ENCODE assay signal across 1 cellular context in the genomic region with DNA sequence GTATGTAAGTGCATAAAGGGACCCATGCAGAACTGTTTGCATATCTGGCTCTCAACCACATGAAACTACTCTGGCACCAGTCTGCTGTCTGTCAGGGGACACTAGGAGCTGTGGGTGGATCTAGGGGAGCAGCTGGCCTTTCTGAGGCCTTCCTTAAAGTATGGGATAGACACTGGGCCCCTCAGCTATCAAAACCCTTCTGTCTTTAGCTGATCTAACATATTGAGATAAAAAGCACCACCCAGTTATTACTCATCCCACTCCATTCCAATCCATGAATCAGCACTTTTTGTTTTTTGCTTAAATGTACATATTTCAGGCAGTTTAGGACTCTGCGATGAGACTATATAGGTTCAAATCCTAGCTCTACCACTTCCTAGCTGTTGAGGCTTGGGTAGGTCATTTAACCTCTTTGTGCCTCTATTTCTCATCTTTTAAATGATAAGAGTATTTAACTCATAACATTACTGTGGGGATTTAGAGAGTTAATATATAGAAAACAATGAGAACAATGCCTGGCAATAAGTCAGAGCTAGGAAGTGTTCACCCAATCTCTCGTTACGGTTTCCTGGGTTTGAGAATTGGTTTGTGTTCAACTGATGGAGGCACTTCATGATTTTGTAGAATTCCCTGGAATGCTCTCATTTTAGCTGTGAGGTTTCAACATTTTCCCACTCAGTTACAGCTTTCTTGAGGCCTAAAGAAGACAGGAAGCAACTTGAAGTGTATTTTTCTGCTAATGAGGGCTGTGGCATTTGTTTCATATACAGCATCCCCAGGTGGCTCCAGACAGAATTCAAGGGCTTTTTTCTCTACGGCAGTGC.
TF ChIP-seq lines count a peak whose summit lies in the region.

No MANE protein-coding gene starts in this region.

TF ChIP-seq in K562, 482 proteins besides CTCF, POLR2A, EP300 and RAD21 (continued from another document and continues in another):
- TF ChIP-seq, protein P1, sequence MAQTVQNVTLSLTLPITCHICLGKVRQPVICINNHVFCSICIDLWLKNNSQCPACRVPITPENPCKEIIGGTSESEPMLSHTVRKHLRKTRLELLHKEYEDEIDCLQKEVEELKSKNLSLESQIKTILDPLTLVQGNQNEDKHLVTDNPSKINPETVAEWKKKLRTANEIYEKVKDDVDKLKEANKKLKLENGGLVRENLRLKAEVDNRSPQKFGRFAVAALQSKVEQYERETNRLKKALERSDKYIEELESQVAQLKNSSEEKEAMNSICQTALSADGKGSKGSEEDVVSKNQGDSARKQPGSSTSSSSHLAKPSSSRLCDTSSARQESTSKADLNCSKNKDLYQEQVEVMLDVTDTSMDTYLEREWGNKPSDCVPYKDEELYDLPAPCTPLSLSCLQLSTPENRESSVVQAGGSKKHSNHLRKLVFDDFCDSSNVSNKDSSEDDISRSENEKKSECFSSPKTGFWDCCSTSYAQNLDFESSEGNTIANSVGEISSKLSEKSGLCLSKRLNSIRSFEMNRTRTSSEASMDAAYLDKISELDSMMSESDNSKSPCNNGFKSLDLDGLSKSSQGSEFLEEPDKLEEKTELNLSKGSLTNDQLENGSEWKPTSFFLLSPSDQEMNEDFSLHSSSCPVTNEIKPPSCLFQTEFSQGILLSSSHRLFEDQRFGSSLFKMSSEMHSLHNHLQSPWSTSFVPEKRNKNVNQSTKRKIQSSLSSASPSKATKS (CRISPR knock-in tag; IDR thresholded peaks at IDR 0.05): no peak
- TF ChIP-seq MAFK (IDR thresholded peaks at IDR 0.05; ENCODE audit: low read length) (peak; percentile 97), RAD51 (IDR thresholded peaks at IDR 0.05; ENCODE audit: borderline replicate concordance, low read depth) (no peak), ERF (CRISPR knock-in tag; IDR thresholded peaks at IDR 0.05) (no peak), EWSR1 (IDR thresholded peaks at IDR 0.05; ENCODE audit: borderline replicate concordance, low read depth, partially characterized antibody) (no peak), MTA2 (IDR thresholded peaks at IDR 0.05; ENCODE audit: low read depth) (peak; percentile 63), ELF1 (tag; IDR thresholded peaks at IDR 0.05) (0 out of 2 replicates have a peak, but pooled peaks have one; percentile 63), TCF3 (CRISPR knock-in tag; IDR thresholded peaks at IDR 0.05) (peak; percentile 77), NR2F6 (CRISPR knock-in tag; IDR thresholded peaks at IDR 0.05) (no peak), SP1 (CRISPR knock-in tag; IDR thresholded peaks at IDR 0.05) (no peak), SIN3A (IDR thresholded peaks at IDR 0.05; ENCODE audit: borderline replicate concordance in 2 of 2, control insufficient read depth in 1 of 2, low read depth in 2 of 2, low read length in 2 of 2) (no peak), RBFOX2 (IDR thresholded peaks at IDR 0.05; ENCODE audit: low read depth, low read length) (peak; percentile 27; the same call in 1 of the 2 replicates), POLR2G (IDR thresholded peaks at IDR 0.05; ENCODE audit: low read depth, low read length) (no peak), ASH1L (IDR thresholded peaks at IDR 0.05; ENCODE audit: borderline replicate concordance, low read depth, partially characterized antibody) (no peak), NFIC (IDR thresholded peaks at IDR 0.05) (peak; percentile 61), CHCHD3 (CRISPR knock-in tag; IDR thresholded peaks at IDR 0.05) (no peak), ZFP36 (IDR thresholded peaks at IDR 0.05; ENCODE audit: low read depth, low read length, partially characterized antibody) (peak; percentile 48), ILK (tag; IDR thresholded peaks at IDR 0.05; ENCODE audit: borderline replicate concordance, low read depth) (no peak), JUND (IDR thresholded peaks at IDR 0.05; ENCODE audit: borderline replicate concordance, low read depth, low read length) (peak; percentile 94), JUND (tag; IDR thresholded peaks at IDR 0.05; ENCODE audit: borderline replicate concordance, low read depth, low read length) (peak; percentile 93), MTA1 (IDR thresholded peaks at IDR 0.05; ENCODE audit: borderline replicate concordance) (peak; percentile 44; the same call in 1 of the 2 replicates), TRIM28 (IDR thresholded peaks at IDR 0.05) (0 out of 2 replicates have a peak, but pooled peaks have one; percentile 43), ZKSCAN1 (IDR thresholded peaks at IDR 0.05; ENCODE audit: low read depth, low read length) (no peak), HNRNPH1 (optimal IDR thresholded peaks at IDR 0.05; ENCODE audit: low read depth, low read length) (no peak), PPARD (CRISPR knock-in tag; IDR thresholded peaks at IDR 0.05) (no peak), PTRF (tag; IDR thresholded peaks at IDR 0.05) (no peak), ZFPM2 (CRISPR knock-in tag; IDR thresholded peaks at IDR 0.05) (no peak), RUNX1 (IDR thresholded peaks at IDR 0.05; ENCODE audit: low read depth) (no peak), ARID1B (IDR thresholded peaks at IDR 0.05) (peak; percentile 93), NFATC3 (IDR thresholded peaks at IDR 0.05) (no peak), SMARCB1 (IDR thresholded peaks at IDR 0.05; ENCODE audit: insufficient read length, low read depth) (no peak), DNMT1 (IDR thresholded peaks at IDR 0.05) (no peak), ADNP (tag; IDR thresholded peaks at IDR 0.05) (peak; percentile 91), DPF2 (IDR thresholded peaks at IDR 0.05) (peak; percentile 96), CBFA2T3 (IDR thresholded peaks at IDR 0.05) (peak; percentile 92), WHSC1 (IDR thresholded peaks at IDR 0.05; ENCODE audit: low read length) (no peak), TFAM (CRISPR knock-in tag; conservative IDR thresholded peaks at IDR 0.05) (no peak), MED1 (CRISPR knock-in tag; IDR thresholded peaks at IDR 0.05; ENCODE audit: borderline replicate concordance) (no peak), ZEB2 (IDR thresholded peaks at IDR 0.05) (no peak), STAT5A (IDR thresholded peaks at IDR 0.05; ENCODE audit: borderline replicate concordance, low read length) (peak; percentile 51; the same call in 1 of the 2 replicates), BACH1 (tag; IDR thresholded peaks at IDR 0.05) (peak; percentile 98), ZBTB7A (IDR thresholded peaks at IDR 0.05; ENCODE audit: borderline replicate concordance, control insufficient read depth, low read depth, low read length) (no peak), NBN (IDR thresholded peaks at IDR 0.05; ENCODE audit: low read depth) (0 out of 2 replicates have a peak, but pooled peaks have one; percentile 43), ZNF583 (CRISPR knock-in tag; IDR thresholded peaks at IDR 0.05) (no peak), ZNF253 (CRISPR knock-in tag; conservative IDR thresholded peaks at IDR 0.05) (no peak)
- TF ChIP-seq, protein P2, sequence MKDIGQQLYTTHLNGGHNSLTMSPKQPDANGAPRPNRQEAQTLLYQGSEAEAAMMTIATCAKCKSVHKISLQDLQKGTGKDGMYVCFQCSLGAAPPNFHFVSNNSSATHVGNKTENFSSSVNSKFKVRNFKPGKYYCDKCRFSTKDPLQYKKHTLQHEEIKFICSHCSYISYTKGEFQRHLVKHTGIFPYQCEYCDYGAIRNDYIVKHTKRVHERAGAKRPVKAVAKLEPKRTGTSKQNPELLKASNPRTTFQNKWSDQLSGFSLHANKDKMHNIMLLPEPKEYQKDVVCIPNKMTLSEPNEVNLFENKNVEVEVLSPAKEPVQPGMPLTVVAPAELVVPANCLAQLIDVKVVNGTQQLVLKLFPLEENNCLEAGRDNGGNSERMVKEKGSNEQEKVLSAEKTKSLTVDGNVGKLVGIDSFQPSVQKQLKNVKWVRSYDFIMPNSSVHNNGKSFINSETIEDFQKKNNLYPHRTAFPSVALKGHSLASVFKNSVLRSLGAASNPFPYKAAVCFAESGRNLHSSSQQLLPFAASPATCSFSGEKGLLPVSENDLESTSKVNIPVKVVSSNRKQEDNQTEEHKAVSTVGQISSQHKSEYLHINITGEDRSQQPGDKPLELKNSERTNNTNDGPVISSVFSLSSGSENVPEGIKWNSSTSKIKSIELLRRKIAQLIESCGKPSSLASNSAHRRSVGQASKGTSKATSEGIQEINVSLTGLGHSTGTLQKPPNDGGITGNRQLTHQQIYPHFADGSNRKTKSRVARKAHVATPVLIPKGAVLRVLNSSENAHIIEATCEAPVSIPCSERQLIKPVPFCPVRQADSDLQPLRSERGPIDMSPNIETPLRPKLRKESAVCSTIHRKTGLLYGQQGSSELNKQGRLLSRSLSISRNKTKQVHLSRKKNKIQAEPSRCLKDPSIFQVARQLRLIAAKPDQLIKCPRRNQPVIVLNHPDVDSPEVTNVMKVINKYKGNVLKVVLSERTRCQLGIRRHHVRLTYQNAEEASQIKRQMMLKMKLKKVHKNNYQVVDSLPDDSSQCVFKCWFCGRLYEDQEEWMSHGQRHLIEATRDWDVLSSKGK (CRISPR knock-in tag; IDR thresholded peaks at IDR 0.05): no peak
- TF ChIP-seq, protein P3, sequence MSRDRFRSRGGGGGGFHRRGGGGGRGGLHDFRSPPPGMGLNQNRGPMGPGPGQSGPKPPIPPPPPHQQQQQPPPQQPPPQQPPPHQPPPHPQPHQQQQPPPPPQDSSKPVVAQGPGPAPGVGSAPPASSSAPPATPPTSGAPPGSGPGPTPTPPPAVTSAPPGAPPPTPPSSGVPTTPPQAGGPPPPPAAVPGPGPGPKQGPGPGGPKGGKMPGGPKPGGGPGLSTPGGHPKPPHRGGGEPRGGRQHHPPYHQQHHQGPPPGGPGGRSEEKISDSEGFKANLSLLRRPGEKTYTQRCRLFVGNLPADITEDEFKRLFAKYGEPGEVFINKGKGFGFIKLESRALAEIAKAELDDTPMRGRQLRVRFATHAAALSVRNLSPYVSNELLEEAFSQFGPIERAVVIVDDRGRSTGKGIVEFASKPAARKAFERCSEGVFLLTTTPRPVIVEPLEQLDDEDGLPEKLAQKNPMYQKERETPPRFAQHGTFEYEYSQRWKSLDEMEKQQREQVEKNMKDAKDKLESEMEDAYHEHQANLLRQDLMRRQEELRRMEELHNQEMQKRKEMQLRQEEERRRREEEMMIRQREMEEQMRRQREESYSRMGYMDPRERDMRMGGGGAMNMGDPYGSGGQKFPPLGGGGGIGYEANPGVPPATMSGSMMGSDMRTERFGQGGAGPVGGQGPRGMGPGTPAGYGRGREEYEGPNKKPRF (IDR thresholded peaks at IDR 0.05; ENCODE audit: low read depth, low read length): no peak
- TF ChIP-seq, protein P4, sequence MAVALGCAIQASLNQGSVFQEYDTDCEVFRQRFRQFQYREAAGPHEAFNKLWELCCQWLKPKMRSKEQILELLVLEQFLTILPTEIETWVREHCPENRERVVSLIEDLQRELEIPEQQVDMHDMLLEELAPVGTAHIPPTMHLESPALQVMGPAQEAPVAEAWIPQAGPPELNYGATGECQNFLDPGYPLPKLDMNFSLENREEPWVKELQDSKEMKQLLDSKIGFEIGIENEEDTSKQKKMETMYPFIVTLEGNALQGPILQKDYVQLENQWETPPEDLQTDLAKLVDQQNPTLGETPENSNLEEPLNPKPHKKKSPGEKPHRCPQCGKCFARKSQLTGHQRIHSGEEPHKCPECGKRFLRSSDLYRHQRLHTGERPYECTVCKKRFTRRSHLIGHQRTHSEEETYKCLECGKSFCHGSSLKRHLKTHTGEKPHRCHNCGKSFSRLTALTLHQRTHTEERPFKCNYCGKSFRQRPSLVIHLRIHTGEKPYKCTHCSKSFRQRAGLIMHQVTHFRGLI (CRISPR knock-in tag; IDR thresholded peaks at IDR 0.05): no peak
- TF ChIP-seq, protein P5, sequence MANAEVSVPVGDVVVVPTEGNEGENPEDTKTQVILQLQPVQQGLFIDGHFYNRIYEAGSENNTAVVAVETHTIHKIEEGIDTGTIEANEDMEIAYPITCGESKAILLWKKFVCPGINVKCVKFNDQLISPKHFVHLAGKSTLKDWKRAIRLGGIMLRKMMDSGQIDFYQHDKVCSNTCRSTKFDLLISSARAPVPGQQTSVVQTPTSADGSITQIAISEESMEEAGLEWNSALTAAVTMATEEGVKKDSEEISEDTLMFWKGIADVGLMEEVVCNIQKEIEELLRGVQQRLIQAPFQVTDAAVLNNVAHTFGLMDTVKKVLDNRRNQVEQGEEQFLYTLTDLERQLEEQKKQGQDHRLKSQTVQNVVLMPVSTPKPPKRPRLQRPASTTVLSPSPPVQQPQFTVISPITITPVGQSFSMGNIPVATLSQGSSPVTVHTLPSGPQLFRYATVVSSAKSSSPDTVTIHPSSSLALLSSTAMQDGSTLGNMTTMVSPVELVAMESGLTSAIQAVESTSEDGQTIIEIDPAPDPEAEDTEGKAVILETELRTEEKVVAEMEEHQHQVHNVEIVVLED (CRISPR knock-in tag; IDR thresholded peaks at IDR 0.05): no peak
- TF ChIP-seq, protein P6, sequence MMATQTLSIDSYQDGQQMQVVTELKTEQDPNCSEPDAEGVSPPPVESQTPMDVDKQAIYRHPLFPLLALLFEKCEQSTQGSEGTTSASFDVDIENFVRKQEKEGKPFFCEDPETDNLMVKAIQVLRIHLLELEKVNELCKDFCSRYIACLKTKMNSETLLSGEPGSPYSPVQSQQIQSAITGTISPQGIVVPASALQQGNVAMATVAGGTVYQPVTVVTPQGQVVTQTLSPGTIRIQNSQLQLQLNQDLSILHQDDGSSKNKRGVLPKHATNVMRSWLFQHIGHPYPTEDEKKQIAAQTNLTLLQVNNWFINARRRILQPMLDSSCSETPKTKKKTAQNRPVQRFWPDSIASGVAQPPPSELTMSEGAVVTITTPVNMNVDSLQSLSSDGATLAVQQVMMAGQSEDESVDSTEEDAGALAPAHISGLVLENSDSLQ (IDR thresholded peaks at IDR 0.05): peak; percentile 73
- TF ChIP-seq, protein P7, sequence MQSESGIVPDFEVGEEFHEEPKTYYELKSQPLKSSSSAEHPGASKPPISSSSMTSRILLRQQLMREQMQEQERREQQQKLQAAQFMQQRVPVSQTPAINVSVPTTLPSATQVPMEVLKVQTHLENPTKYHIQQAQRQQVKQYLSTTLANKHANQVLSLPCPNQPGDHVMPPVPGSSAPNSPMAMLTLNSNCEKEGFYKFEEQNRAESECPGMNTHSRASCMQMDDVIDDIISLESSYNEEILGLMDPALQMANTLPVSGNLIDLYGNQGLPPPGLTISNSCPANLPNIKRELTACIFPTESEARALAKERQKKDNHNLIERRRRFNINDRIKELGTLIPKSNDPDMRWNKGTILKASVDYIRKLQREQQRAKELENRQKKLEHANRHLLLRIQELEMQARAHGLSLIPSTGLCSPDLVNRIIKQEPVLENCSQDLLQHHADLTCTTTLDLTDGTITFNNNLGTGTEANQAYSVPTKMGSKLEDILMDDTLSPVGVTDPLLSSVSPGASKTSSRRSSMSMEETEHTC (IDR thresholded peaks at IDR 0.05): no peak
- TF ChIP-seq, protein P8, sequence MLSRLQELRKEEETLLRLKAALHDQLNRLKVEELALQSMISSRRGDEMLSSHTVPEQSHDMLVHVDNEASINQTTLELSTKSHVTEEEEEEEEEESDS (CRISPR knock-in tag; IDR thresholded peaks at IDR 0.05): no peak
- TF ChIP-seq, protein P9, sequence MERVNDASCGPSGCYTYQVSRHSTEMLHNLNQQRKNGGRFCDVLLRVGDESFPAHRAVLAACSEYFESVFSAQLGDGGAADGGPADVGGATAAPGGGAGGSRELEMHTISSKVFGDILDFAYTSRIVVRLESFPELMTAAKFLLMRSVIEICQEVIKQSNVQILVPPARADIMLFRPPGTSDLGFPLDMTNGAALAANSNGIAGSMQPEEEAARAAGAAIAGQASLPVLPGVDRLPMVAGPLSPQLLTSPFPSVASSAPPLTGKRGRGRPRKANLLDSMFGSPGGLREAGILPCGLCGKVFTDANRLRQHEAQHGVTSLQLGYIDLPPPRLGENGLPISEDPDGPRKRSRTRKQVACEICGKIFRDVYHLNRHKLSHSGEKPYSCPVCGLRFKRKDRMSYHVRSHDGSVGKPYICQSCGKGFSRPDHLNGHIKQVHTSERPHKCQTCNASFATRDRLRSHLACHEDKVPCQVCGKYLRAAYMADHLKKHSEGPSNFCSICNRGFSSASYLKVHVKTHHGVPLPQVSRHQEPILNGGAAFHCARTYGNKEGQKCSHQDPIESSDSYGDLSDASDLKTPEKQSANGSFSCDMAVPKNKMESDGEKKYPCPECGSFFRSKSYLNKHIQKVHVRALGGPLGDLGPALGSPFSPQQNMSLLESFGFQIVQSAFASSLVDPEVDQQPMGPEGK (CRISPR knock-in tag; IDR thresholded peaks at IDR 0.05; ENCODE audit: borderline replicate concordance): no peak
